27 cellular contexts compared by ENCODE assay signal in genomic region chr11:119755351-119756071, GRCh38. TPM values are rescaled to one million over a fixed set of nuclear protein-coding genes. Genes with fewer than 3 reads are reported as not detected.
DNase-seq lines count a peak whose midpoint lies in the region; ATAC-seq and TF ChIP-seq lines count a peak whose summit lies in the region.
"Had no signal": no experiment of that assay in that cellular context is flagged by ENCODE, and none has a peak within 500 bp of the region (broad histone marks: within the 10 kb centered on the region; RNA-seq: fewer than 3 reads in every experiment).

No MANE protein-coding gene starts in this region.

- no peaks in the 10 kb centered on the region for H3K36me3 Mint-ChIP-seq in dendritic cell treated with granulocyte-macrophage colony-stimulating factor and Interleukin-4, amounts not matched to agents 40 ng/mL and 50 ng/mL, for 4 days (ENCODE audit: low read depth)
- H3K36me3 Mint-ChIP-seq: activated naive CD4-positive, alpha-beta T cell treated with anti-CD3 and anti-CD28 coated beads, Interleukin-2, amount 50 U/mL, for 24 hours; naive thymus-derived CD8-positive, alpha-beta T cell had no signal

- WGBS in neuronal stem cell (ENCODE audit: extremely low coverage in 2 of 2, insufficient read length in 2 of 2, insufficient replicate concordance in 1 of 2), 2 donors: no CpG with 5 or more reads among the region's 9 CpGs
- WGBS in mesenchymal stem cell: 70% methylated on average over 9 of the region's 9 CpGs

- H3K9ac ChIP-seq in neuronal stem cell (ENCODE audit: low read depth, low read length, poor library complexity) (no peak overlapping the region), mesenchymal stem cell (ENCODE audit: low read length) (no peak overlapping the region)
- H3K9ac ChIP-seq: KMS-11 had no signal

- peaks cover 0 to 16% of the 10 kb centered on the region in 2 donors for H3K4me1 ChIP-seq in neuronal stem cell (ENCODE audit: control insufficient read depth in 2 of 2, insufficient read depth in 1 of 2, low read depth in 1 of 2, low read length in 2 of 2)
- H3K4me1 ChIP-seq in mesenchymal stem cell (ENCODE audit: control insufficient read depth, insufficient read depth, low read depth, low read length): peaks cover 2% of the 10 kb centered on the region
- H3K4me1 ChIP-seq: thyroid gland had no signal

- H3K9me3 Mint-ChIP-seq in dendritic cell treated with granulocyte-macrophage colony-stimulating factor and Interleukin-4, amounts not matched to agents 40 ng/mL and 50 ng/mL, for 4 days: no peaks in the 10 kb centered on the region
- H3K9me3 Mint-ChIP-seq: activated naive CD4-positive, alpha-beta T cell treated with anti-CD3 and anti-CD28 coated beads, Interleukin-2, amount 50 U/mL, for 24 hours; naive thymus-derived CD8-positive, alpha-beta T cell; stimulated activated naive CD8-positive, alpha-beta T cell treated with anti-CD3 and anti-CD28 coated beads, Interleukin-15, Interleukin-2, amounts not matched to agents 100 ng/mL and 50 ng/mL, for 24 hours had no signal

- H3K4me3 Mint-ChIP-seq in dendritic cell treated with granulocyte-macrophage colony-stimulating factor and Interleukin-4, amounts not matched to agents 40 ng/mL and 50 ng/mL, for 4 days: peak overlapping the region; percentile 30
- H3K4me3 Mint-ChIP-seq: activated naive CD4-positive, alpha-beta T cell treated with anti-CD3 and anti-CD28 coated beads, Interleukin-2, amount 50 U/mL, for 24 hours; naive thymus-derived CD8-positive, alpha-beta T cell; stimulated activated naive CD8-positive, alpha-beta T cell treated with anti-CD3 and anti-CD28 coated beads, Interleukin-15, Interleukin-2, amounts not matched to agents 100 ng/mL and 50 ng/mL, for 24 hours had no signal

- intact Hi-C loops in dendritic cell treated with granulocyte-macrophage colony-stimulating factor and Interleukin-4, amounts not matched to agents 40 ng/mL and 50 ng/mL, for 4 days (cut with micrococcal nuclease): no loop called here

- H2BK12ac ChIP-seq in neuronal stem cell (ENCODE audit: low read length) (no peak overlapping the region), mesenchymal stem cell (ENCODE audit: low read length in 2 of 2) (no peak overlapping the region)

- H3K4ac ChIP-seq in neuronal stem cell (ENCODE audit: low read length): no peak overlapping the region
- no peak overlapping the region for H3K4ac ChIP-seq in mesenchymal stem cell (ENCODE audit: low read depth in 1 of 2, low read length in 2 of 2)

- peak overlapping the region; percentile 61 for H3K18ac ChIP-seq in neuronal stem cell (ENCODE audit: low read length)
- no peak overlapping the region for H3K18ac ChIP-seq in mesenchymal stem cell (ENCODE audit: low read depth in 1 of 2, low read length in 2 of 2)

- H2BK5ac ChIP-seq in neuronal stem cell (ENCODE audit: low read length) (no peak overlapping the region), mesenchymal stem cell (ENCODE audit: low read depth, low read length, poor library complexity, severe bottlenecking) (no peak overlapping the region)

- H3K79me1 ChIP-seq in neuronal stem cell (ENCODE audit: low read depth, low read length) (no peaks in the 10 kb centered on the region), mesenchymal stem cell (replicated peaks; ENCODE audit: low read length, poor library complexity, severe bottlenecking) (no peaks in the 10 kb centered on the region)

- TF ChIP-seq CTCF in GM06990 (IDR thresholded peaks at IDR 0.05; ENCODE audit: insufficient read depth, low read length, poor library complexity, severe bottlenecking): no peak

- H3K4me1 Mint-ChIP-seq in dendritic cell treated with granulocyte-macrophage colony-stimulating factor and Interleukin-4, amounts not matched to agents 40 ng/mL and 50 ng/mL, for 4 days (ENCODE audit: low read depth): peaks cover 8% of the 10 kb centered on the region

- peak overlapping the region; percentile 51 for H2BK15ac ChIP-seq in neuronal stem cell (ENCODE audit: low read length)
- H2BK15ac ChIP-seq in mesenchymal stem cell (ENCODE audit: low read depth, poor library complexity, severe bottlenecking): no peak overlapping the region

- DNase-seq in GM06990 (ENCODE audit: extremely low read depth, insufficient read length) (no peak), NCI-H2171 treated with DMSO at 0.1 percent for 48 hours (lab: John Stamatoyannopoulos, UW) (peak; percentile 51), neuronal stem cell (ENCODE audit: low spot score) (no peak), NK-92 (lab: John Stamatoyannopoulos, UW; ENCODE audit: unreplicated experiment) (no peak), mesenchymal stem cell (no peak), GF-D8 (lab: John Stamatoyannopoulos, UW) (no peak)
- DNase-seq: ACHN; activated CD4-positive, CD25-positive, alpha-beta regulatory T cell; central memory CD4-positive, alpha-beta T cell; dermis blood vessel endothelial cell; GDM1; left cardiac atrium; midbrain; NCI-H1436 treated with DMSO at 0.1 percent for 48 hours; NCI-H524; ovary; retina; thyroid gland had no signal

- H2AK5ac ChIP-seq in neuronal stem cell (ENCODE audit: low read depth, low read length) (peak overlapping the region; percentile 48), mesenchymal stem cell (ENCODE audit: low read length, severe bottlenecking) (no peak overlapping the region)

- no peak for ATAC-seq in GM19328 (IDR thresholded peaks at IDR 0.05; ENCODE audit: unreplicated experiment)
- ATAC-seq: left cardiac atrium; naive thymus-derived CD8-positive, alpha-beta T cell; Panc1 had no signal

- peaks cover 51% of the 10 kb centered on the region for H3K27me3 Mint-ChIP-seq in dendritic cell treated with granulocyte-macrophage colony-stimulating factor and Interleukin-4, amounts not matched to agents 40 ng/mL and 50 ng/mL, for 4 days

- H3K14ac ChIP-seq in neuronal stem cell (ENCODE audit: low read length): no peak overlapping the region
- H3K14ac ChIP-seq in mesenchymal stem cell (ENCODE audit: low read length in 2 of 2): no peak overlapping the region

- H2BK120ac ChIP-seq in neuronal stem cell (ENCODE audit: low read depth, low read length) (no peak overlapping the region), mesenchymal stem cell (ENCODE audit: low read depth, low read length) (no peak overlapping the region)

- H3K4me2 ChIP-seq in neuronal stem cell (ENCODE audit: insufficient read depth, low read length, poor library complexity, severe bottlenecking) (no peak overlapping the region), mesenchymal stem cell (ENCODE audit: low read length, poor library complexity, severe bottlenecking) (no peak overlapping the region)
- H3K4me2 ChIP-seq: KMS-11 had no signal

- H3K9me3 ChIP-seq in neuronal stem cell (replicated peaks in 1 of 2; ENCODE audit: control insufficient read depth in 2 of 2, insufficient read depth in 1 of 2, low read depth in 1 of 2, low read length in 2 of 2) (no peaks in the 10 kb centered on the region), mesenchymal stem cell (ENCODE audit: control insufficient read depth, low read length) (no peaks in the 10 kb centered on the region)
- H3K9me3 ChIP-seq: ovary, thyroid gland had no signal

- H3K4me3 ChIP-seq in GM06990 (replicated peaks; ENCODE audit: low read depth, low read length) (peak overlapping the region; percentile 2; the same call in 1 of the 2 replicates), neuronal stem cell (ENCODE audit: low read length in 2 of 2) (no peak overlapping the region), mesenchymal stem cell (ENCODE audit: insufficient read depth in 1 of 2, low read depth in 1 of 2, low read length in 2 of 2) (no peak overlapping the region)
- H3K4me3 ChIP-seq: ovary, skin epidermis, thyroid gland had no signal

- H4K8ac ChIP-seq in neuronal stem cell (ENCODE audit: low read depth, low read length): no peak overlapping the region
- H4K8ac ChIP-seq in mesenchymal stem cell (ENCODE audit: low read length): no peak overlapping the region

- no peak overlapping the region for H3K27ac Mint-ChIP-seq in dendritic cell treated with granulocyte-macrophage colony-stimulating factor and Interleukin-4, amounts not matched to agents 40 ng/mL and 50 ng/mL, for 4 days
- H3K27ac Mint-ChIP-seq: activated naive CD4-positive, alpha-beta T cell treated with anti-CD3 and anti-CD28 coated beads, Interleukin-2, amount 50 U/mL, for 24 hours; naive thymus-derived CD8-positive, alpha-beta T cell; stimulated activated naive CD8-positive, alpha-beta T cell treated with anti-CD3 and anti-CD28 coated beads, Interleukin-15, Interleukin-2, amounts not matched to agents 100 ng/mL and 50 ng/mL, for 24 hours had no signal

- H3K23ac ChIP-seq in neuronal stem cell (ENCODE audit: low read depth, low read length, poor library complexity): peak overlapping the region; percentile 55
- peak overlapping the region in 1 of 2 experiments; percentile 38 for H3K23ac ChIP-seq in mesenchymal stem cell (ENCODE audit: low read length in 2 of 2)

- no peaks in the 10 kb centered on the region for H3K27me3 ChIP-seq in GM06990 (replicated peaks; ENCODE audit: control insufficient read depth, insufficient read depth, low read length)
- H3K27me3 ChIP-seq in neuronal stem cell (ENCODE audit: control insufficient read depth in 3 of 3, insufficient read depth in 3 of 3, low read depth in 1 of 3, low read length in 3 of 3): peaks cover 0 to 57% (median 0%) of the 10 kb centered on the region in 3 experiments
- peaks cover 55 to 59% of the 10 kb centered on the region in 2 experiments for H3K27me3 ChIP-seq in mesenchymal stem cell (ENCODE audit: control insufficient read depth in 1 of 2, insufficient read depth in 1 of 2, low read length in 2 of 2)
- H3K27me3 ChIP-seq: ovary, thyroid gland had no signal

- H3K36me3 ChIP-seq in GM06990 (ENCODE audit: control insufficient read depth, insufficient read depth, low read length) (peaks cover 2% of the 10 kb centered on the region), neuronal stem cell (replicated peaks in 1 of 2; ENCODE audit: control insufficient read depth in 2 of 2, insufficient read depth in 2 of 2, low read length in 2 of 2) (no peaks in the 10 kb centered on the region), mesenchymal stem cell (ENCODE audit: control insufficient read depth in 1 of 2, insufficient read depth in 2 of 2, low read depth in 1 of 2, low read length in 2 of 2) (no peaks in the 10 kb centered on the region)
- H3K36me3 ChIP-seq: ovary, thyroid gland had no signal

- H3K27ac ChIP-seq in neuronal stem cell (replicated peaks; ENCODE audit: low read length) (no peak overlapping the region), mesenchymal stem cell (ENCODE audit: low read length, poor library complexity, severe bottlenecking) (no peak overlapping the region)
- H3K27ac ChIP-seq: HL-60, KMS-11, ovary, thyroid gland had no signal

- H2AFZ ChIP-seq in neuronal stem cell (ENCODE audit: low read length) (no peak overlapping the region), mesenchymal stem cell (ENCODE audit: low read depth, low read length) (no peak overlapping the region)

- H4K91ac ChIP-seq in neuronal stem cell (ENCODE audit: low read depth, low read length, poor library complexity) (no peak overlapping the region), mesenchymal stem cell (ENCODE audit: low read length) (no peak overlapping the region)

RNA-seq across cellular contexts. Expression of gene NECTIN1, which starts 26.5 kb away (rescaled TPM):
- 36.8 TPM for polyA plus RNA-seq in neuronal stem cell (2013, experiment 1 of 2)
- 36.7 TPM for polyA plus RNA-seq in neuronal stem cell (2013, experiment 2 of 2)
- 9.7 TPM for polyA plus RNA-seq in mesenchymal stem cell (2013, experiment 1 of 2)
- polyA plus RNA-seq in mesenchymal stem cell (2013, experiment 2 of 2): 10.0 TPM
